In genomic region chr16:83912152-83912948, GRCh38 we compare ENCODE assay signal across 23 cellular contexts. TPM values are rescaled to one million over a fixed set of nuclear protein-coding genes. Genes with fewer than 3 reads are reported as not detected.
DNase-seq lines count a peak whose midpoint lies in the region; ATAC-seq, FAIRE-seq and TF ChIP-seq lines count a peak whose summit lies in the region.
"Had no signal": no experiment of that assay in that cellular context is flagged by ENCODE, and none has a peak within 500 bp of the region (broad histone marks: within the 10 kb centered on the region; RNA-seq: fewer than 3 reads in every experiment).

No MANE protein-coding gene starts in this region.

- H3K4me1 ChIP-seq in SJCRH30: peaks cover 7% of the 10 kb centered on the region; the same call in 1 of the 2 replicates
- H3K4me1 ChIP-seq in gastroesophageal sphincter: peaks cover 0 to 21% (median 0%) of the 10 kb centered on the region in 3 donors
- no peaks in the 10 kb centered on the region for H3K4me1 ChIP-seq in HepG2 (ENCODE audit: insufficient read depth, low read length)
- no peaks in the 10 kb centered on the region for H3K4me1 ChIP-seq in effector memory CD4-positive, alpha-beta T cell (ENCODE audit: control insufficient read depth, insufficient read depth, low read length, poor library complexity, severe bottlenecking)
- H3K4me1 ChIP-seq: suprapubic skin had no signal

- intact Hi-C loops in HepG2 (cut with micrococcal nuclease; ENCODE audit: unreplicated experiment): no loop called here

- FAIRE-seq in HepG2 (lab: Jason Lieb, UNC): no peak

- no peaks in the 10 kb centered on the region for H3K27me3 Mint-ChIP-seq in type B pancreatic cell
- H3K27me3 Mint-ChIP-seq: CD4-positive, alpha-beta T cell had no signal

- H3K4me3 Mint-ChIP-seq in type B pancreatic cell: no peak overlapping the region
- H3K4me3 Mint-ChIP-seq: CD4-positive, alpha-beta T cell; immature natural killer cell had no signal

- no TSS peak for BruUV-seq in HepG2 (replicated peaks; lab: Mats Ljungman, UMichigan)

- H3K79me2 ChIP-seq in HepG2 (ENCODE audit: insufficient read depth, low read length): no peaks in the 10 kb centered on the region

- H2AFZ ChIP-seq in HepG2 (ENCODE audit: low read length): no peak overlapping the region

- 88% methylated on average over 5 of the region's 20 CpGs; no CpG with 5 or more reads in 1 of the 2 donors for WGBS in gastroesophageal sphincter (ENCODE audit: low coverage in 1 of 2), 2 donors
- 95% methylated on average over 20 of the region's 20 CpGs for WGBS in HepG2 (ENCODE audit: low lambda C conversion rate)

- peak overlapping the region; percentile 46 for H3K27ac ChIP-seq in SJCRH30
- H3K27ac ChIP-seq in gastroesophageal sphincter: peak overlapping the region in 3 of 4 donors; percentile 72 to 78 (median 77)
- no peak overlapping the region for H3K27ac ChIP-seq in HepG2 (ENCODE audit: extremely low read length, insufficient read depth, low read length)
- H3K27ac ChIP-seq in effector memory CD4-positive, alpha-beta T cell (ENCODE audit: insufficient read depth, low read length, poor library complexity, severe bottlenecking): no peak overlapping the region
- H3K27ac ChIP-seq: cardiac muscle cell, dorsolateral prefrontal cortex, KMS-11, suprapubic skin had no signal

- peaks cover 14% of the 10 kb centered on the region for H3K4me1 Mint-ChIP-seq in type B pancreatic cell (ENCODE audit: unreplicated experiment)

- peak overlapping the region; percentile 84 for H3K27ac Mint-ChIP-seq in type B pancreatic cell
- H3K27ac Mint-ChIP-seq: CD4-positive, alpha-beta T cell; immature natural killer cell had no signal

- ATAC-seq in gastroesophageal sphincter: no peak
- ATAC-seq in HepG2: no peak
- no peak for ATAC-seq in HG03520 (IDR thresholded peaks at IDR 0.05; ENCODE audit: unreplicated experiment)
- ATAC-seq: HCT116 had no signal

- no peak for DNase-seq in SJCRH30
- DNase-seq in HepG2 (ENCODE audit: low spot score): no peak
- DNase-seq in type B pancreatic cell (ENCODE audit: extremely low spot score, unreplicated experiment): no peak
- DNase-seq in HuH-7.5 (ENCODE audit: low spot score): no peak
- no peak for DNase-seq in effector memory CD4-positive, alpha-beta T cell
- DNase-seq: activated CD4-positive, alpha-beta T cell treated with anti-CD3 and anti-CD28 coated beads for 48 hours; activated CD8-positive, alpha-beta memory T cell treated with anti-CD3 and anti-CD28 coated beads, Interleukin-2, amount 50 U/mL, for 4 hours; activated effector memory CD4-positive, alpha-beta T cell treated with anti-CD3 and anti-CD28 coated beads, Interleukin-2, amount 50 U/mL, for 16 hours; CD4-positive, alpha-beta T cell; dorsolateral prefrontal cortex; immature natural killer cell; NCI-H1092; NCI-H2081; NCI-H446 treated with DMSO at 0.1 percent for 48 hours; RPMI8226; stimulated activated CD4-positive, alpha-beta T cell treated with anti-CD3 and anti-CD28 coated beads, Interleukin-15, amount 100 ng/mL, for 24 hours had no signal

- H3K9me3 ChIP-seq in SJCRH30 (replicated peaks) (no peaks in the 10 kb centered on the region), gastroesophageal sphincter (no peaks in the 10 kb centered on the region), HepG2 (ENCODE audit: low read length) (no peaks in the 10 kb centered on the region)
- H3K9me3 ChIP-seq in effector memory CD4-positive, alpha-beta T cell (ENCODE audit: control insufficient read depth, low read length): no peaks in the 10 kb centered on the region
- H3K9me3 ChIP-seq: suprapubic skin had no signal

- no peak for TF ChIP-seq EP300 in gastroesophageal sphincter (IDR thresholded peaks at IDR 0.05)
- no peak for TF ChIP-seq EP300 in HepG2 (IDR thresholded peaks at IDR 0.05; ENCODE audit: low read depth in 2 of 2, low read length in 2 of 2)
- TF ChIP-seq EP300 in HepG2 (CRISPR knock-in tag; IDR thresholded peaks at IDR 0.05; ENCODE audit: borderline replicate concordance): no peak

- H3K27me3 ChIP-seq in SJCRH30 (no peaks in the 10 kb centered on the region), gastroesophageal sphincter (no peaks in the 10 kb centered on the region), HepG2 (ENCODE audit: control insufficient read depth in 1 of 2, insufficient read depth in 2 of 2, low read length in 2 of 2) (no peaks in the 10 kb centered on the region)
- no peaks in the 10 kb centered on the region for H3K27me3 ChIP-seq in effector memory CD4-positive, alpha-beta T cell (replicated peaks; ENCODE audit: control insufficient read depth, insufficient read depth, low read length, poor library complexity, severe bottlenecking)
- H3K27me3 ChIP-seq: cardiac muscle cell, dorsolateral prefrontal cortex, suprapubic skin had no signal

- POLR2A ChIA-PET in HepG2 (lab: Yijun Ruan, JAX): no interaction called here

- H3K36me3 Mint-ChIP-seq in type B pancreatic cell: peaks cover 39% of the 10 kb centered on the region

- TF ChIP-seq CTCF in gastroesophageal sphincter (IDR thresholded peaks at IDR 0.05): no peak
- TF ChIP-seq CTCF in HepG2 (CRISPR knock-in tag; IDR thresholded peaks at IDR 0.05): no peak
- no peak for TF ChIP-seq CTCF in type B pancreatic cell (conservative IDR thresholded peaks at IDR 0.05)

- TF ChIP-seq POLR2A in gastroesophageal sphincter (IDR thresholded peaks at IDR 0.05) (no peak), HepG2 (IDR thresholded peaks at IDR 0.05; ENCODE audit: insufficient read depth in 1 of 2, low read depth in 2 of 2, low read length in 2 of 2) (no peak)

- no peaks in the 10 kb centered on the region for H3K9me3 Mint-ChIP-seq in type B pancreatic cell
- H3K9me3 Mint-ChIP-seq: CD4-positive, alpha-beta T cell; immature natural killer cell had no signal

- CTCF ChIA-PET in HepG2 (lab: Yijun Ruan, JAX; ENCODE audit: low intra/inter-chr PET ratio, low total read pairs): no interaction called here

- H3K9ac ChIP-seq in HepG2 (ENCODE audit: insufficient read depth, low read depth, low read length): no peak overlapping the region
- H3K9ac ChIP-seq: KMS-11 had no signal

- H3K36me3 ChIP-seq in SJCRH30 (no peaks in the 10 kb centered on the region), gastroesophageal sphincter (peaks cover 0 to 97% of the 10 kb centered on the region in 2 donors), HepG2 (replicated peaks in 1 of 2; ENCODE audit: control insufficient read depth in 1 of 2, insufficient read depth in 2 of 2, low read length in 2 of 2) (peaks cover 18 to 32% of the 10 kb centered on the region in 2 experiments)
- peaks cover 56% of the 10 kb centered on the region for H3K36me3 ChIP-seq in effector memory CD4-positive, alpha-beta T cell (ENCODE audit: control insufficient read depth, insufficient read depth, low read length)

- no peak overlapping the region for H3K4me3 ChIP-seq in SJCRH30
- no peak overlapping the region for H3K4me3 ChIP-seq in gastroesophageal sphincter
- no peak overlapping the region for H3K4me3 ChIP-seq in HepG2 (replicated peaks in 1 of 3; ENCODE audit: insufficient read depth in 1 of 3, low read depth in 2 of 3, low read length in 3 of 3)
- no peak overlapping the region for H3K4me3 ChIP-seq in effector memory CD4-positive, alpha-beta T cell (ENCODE audit: insufficient read depth, low read depth, low read length, poor library complexity, severe bottlenecking)
- H3K4me3 ChIP-seq: cardiac muscle cell, dorsolateral prefrontal cortex, suprapubic skin had no signal

- H3K4me2 ChIP-seq in HepG2 (ENCODE audit: low read depth, low read length): no peak overlapping the region
- H3K4me2 ChIP-seq: KMS-11 had no signal

- TF ChIP-seq RAD21 in HepG2 (CRISPR knock-in tag; IDR thresholded peaks at IDR 0.05): no peak

- in situ Hi-C loops in HepG2 (cut with HindIII; ENCODE audit: extremely low pct_ligation_motif_present, low pct_unique_long_range_greater_than_20kb): no loop called here

- H4K20me1 ChIP-seq in HepG2 (ENCODE audit: insufficient read depth, low read length): no peaks in the 10 kb centered on the region; the same call in 1 of the 2 replicates

RNA-seq across cellular contexts. Expression of gene MLYCD, which starts 13.4 kb away (rescaled TPM):
- 1.1 and 1.2 TPM in 2 replicates for total RNA-seq in SJCRH30 (2014; rRNA removed; shearing (Covaris generic))
- total RNA-seq in gastroesophageal sphincter (10 to 100 TPM in 3 of 4 donors, 1 to 10 TPM in 1; 9.9 to 17.6 (median 12.2) TPM), HepG2 (2016; rRNA removed; fragmentation: Illumina TruSeq; extraction: Trizol) (2.8 and 4.0 TPM in 2 replicates), type B pancreatic cell (ENCODE audit: low replicate concordance) (6.4 and 7.1 TPM in 2 replicates)
- total RNA-seq in HepG2 (2016; cell fraction: cytosol; rRNA removed; fragmentation: Illumina TruSeq; extraction: Trizol; ENCODE audit: low read depth): 0.79 and 0.91 TPM in 2 replicates
- total RNA-seq in HepG2 (2016; cell fraction: insoluble cytoplasmic fraction; rRNA removed; fragmentation: Illumina TruSeq; extraction: Trizol): 2.6 and 3.4 TPM in 2 replicates
- 1.7 and 1.9 TPM in 2 replicates for total RNA-seq in HepG2 (2016; cell fraction: membrane; rRNA removed; fragmentation: Illumina TruSeq; extraction: Trizol)
- total RNA-seq in HepG2 (2016; cell fraction: nucleus; rRNA removed; fragmentation: Illumina TruSeq; extraction: Trizol): 3.8 and 4.8 TPM in 2 replicates
- polyA plus RNA-seq in HepG2 (2011; rRNA removed): 1.8 and 2.0 TPM in 2 replicates
- polyA plus RNA-seq in HepG2 (2011; cell fraction: cytosol; rRNA removed): 1.4 and 1.5 TPM in 2 replicates
- 5.0 and 5.9 TPM in 2 replicates for polyA plus RNA-seq in HepG2 (2011; cell fraction: nucleus; rRNA removed)
- polyA plus RNA-seq in HepG2 (2012): 1.5 and 2.0 TPM in 2 replicates
- polyA plus RNA-seq in HepG2 (2016; cell fraction: cytosol; fragmentation: Illumina TruSeq; extraction: Trizol; ENCODE audit: low read depth): 0.28 and 0.36 TPM in 2 replicates
- 3.1 and 3.6 TPM in 2 replicates for polyA plus RNA-seq in HepG2 (2016; cell fraction: insoluble cytoplasmic fraction; fragmentation: Illumina TruSeq; extraction: Trizol; ENCODE audit: low read depth)
- 0.69 and 0.76 TPM in 2 replicates for polyA plus RNA-seq in HepG2 (2016; cell fraction: membrane; fragmentation: Illumina TruSeq; extraction: Trizol; ENCODE audit: low read depth)
- 4.2 and 4.4 TPM in 2 replicates for polyA plus RNA-seq in HepG2 (2016; cell fraction: nucleus; fragmentation: Illumina TruSeq; extraction: Trizol; ENCODE audit: insufficient read depth, low read depth)
- polyA minus RNA-seq in HepG2 (2011; rRNA and poly(A)+ RNA removed; ENCODE audit: low replicate concordance): 1.8 and 5.1 TPM in 2 replicates
- 0.79 and 1.4 TPM in 2 replicates for polyA minus RNA-seq in HepG2 (2011; cell fraction: cytosol; rRNA and poly(A)+ RNA removed)
- 8.5 and 8.8 TPM in 2 replicates for polyA minus RNA-seq in HepG2 (2011; cell fraction: nucleus; rRNA and poly(A)+ RNA removed)

RNA-seq across cellular contexts. Expression of gene OSGIN1, which starts 40.7 kb away (rescaled TPM):
- total RNA-seq in SJCRH30 (2014; rRNA removed; shearing (Covaris generic)): 1.7 and 2.1 TPM in 2 replicates
- total RNA-seq in gastroesophageal sphincter (10 to 100 TPM in 2 of 4 donors, 1 to 10 TPM in 2; 7.9 to 12.5 (median 9.4) TPM), HepG2 (2016; rRNA removed; fragmentation: Illumina TruSeq; extraction: Trizol) (18.1 and 27.1 TPM in 2 replicates), type B pancreatic cell (ENCODE audit: low replicate concordance) (4.0 and 15.5 TPM in 2 replicates)
- 11.4 and 11.5 TPM in 2 replicates for total RNA-seq in HepG2 (2016; cell fraction: cytosol; rRNA removed; fragmentation: Illumina TruSeq; extraction: Trizol; ENCODE audit: low read depth)
- total RNA-seq in HepG2 (2016; cell fraction: insoluble cytoplasmic fraction; rRNA removed; fragmentation: Illumina TruSeq; extraction: Trizol): 18.2 and 24.7 TPM in 2 replicates
- 21.9 and 22.1 TPM in 2 replicates for total RNA-seq in HepG2 (2016; cell fraction: membrane; rRNA removed; fragmentation: Illumina TruSeq; extraction: Trizol)
- 32.7 and 36.4 TPM in 2 replicates for total RNA-seq in HepG2 (2016; cell fraction: nucleus; rRNA removed; fragmentation: Illumina TruSeq; extraction: Trizol)
- 20.5 and 26.5 TPM in 2 replicates for polyA plus RNA-seq in HepG2 (2011; rRNA removed)
- polyA plus RNA-seq in HepG2 (2011; cell fraction: cytosol; rRNA removed): 14.6 and 23.2 TPM in 2 replicates
- 50.0 and 59.1 TPM in 2 replicates for polyA plus RNA-seq in HepG2 (2011; cell fraction: nucleus; rRNA removed)
- polyA plus RNA-seq in HepG2 (2012): 20.8 and 24.1 TPM in 2 replicates
- 5.0 and 5.2 TPM in 2 replicates for polyA plus RNA-seq in HepG2 (2016; cell fraction: cytosol; fragmentation: Illumina TruSeq; extraction: Trizol; ENCODE audit: low read depth)
- polyA plus RNA-seq in HepG2 (2016; cell fraction: insoluble cytoplasmic fraction; fragmentation: Illumina TruSeq; extraction: Trizol; ENCODE audit: low read depth): 24.2 and 30.6 TPM in 2 replicates
- 6.9 and 8.0 TPM in 2 replicates for polyA plus RNA-seq in HepG2 (2016; cell fraction: membrane; fragmentation: Illumina TruSeq; extraction: Trizol; ENCODE audit: low read depth)
- 47.7 and 49.4 TPM in 2 replicates for polyA plus RNA-seq in HepG2 (2016; cell fraction: nucleus; fragmentation: Illumina TruSeq; extraction: Trizol; ENCODE audit: insufficient read depth, low read depth)
- 5.0 and 29.3 TPM in 2 replicates for polyA minus RNA-seq in HepG2 (2011; rRNA and poly(A)+ RNA removed; ENCODE audit: low replicate concordance)
- 11.4 and 16.2 TPM in 2 replicates for polyA minus RNA-seq in HepG2 (2011; cell fraction: cytosol; rRNA and poly(A)+ RNA removed)
- 49.3 and 51.1 TPM in 2 replicates for polyA minus RNA-seq in HepG2 (2011; cell fraction: nucleus; rRNA and poly(A)+ RNA removed)

RNA-seq across cellular contexts. Expression of gene NECAB2, which starts 55.7 kb away (rescaled TPM):
- total RNA-seq in SJCRH30 (2014; rRNA removed; shearing (Covaris generic)): 0.08 and 0.10 TPM in 2 replicates
- total RNA-seq in gastroesophageal sphincter (1 to 10 TPM in 1 of 4 donors, not detected in 3; 1.1 TPM), HepG2 (2016; rRNA removed; fragmentation: Illumina TruSeq; extraction: Trizol) (0.49 TPM in 1 of 2 replicates, not detected in the other), type B pancreatic cell (ENCODE audit: low replicate concordance) (1.5 and 6.5 TPM in 2 replicates)
- not detected in 2 replicates for total RNA-seq in HepG2 (2016; cell fraction: cytosol; rRNA removed; fragmentation: Illumina TruSeq; extraction: Trizol; ENCODE audit: low read depth)
- total RNA-seq in HepG2 (2016; cell fraction: insoluble cytoplasmic fraction; rRNA removed; fragmentation: Illumina TruSeq; extraction: Trizol): not detected in 2 replicates
- total RNA-seq in HepG2 (2016; cell fraction: membrane; rRNA removed; fragmentation: Illumina TruSeq; extraction: Trizol): not detected in 2 replicates
- total RNA-seq in HepG2 (2016; cell fraction: nucleus; rRNA removed; fragmentation: Illumina TruSeq; extraction: Trizol): not detected in 2 replicates
- polyA plus RNA-seq in HepG2 (2011; rRNA removed): 0.21 TPM in 1 of 2 replicates, not detected in the other
- polyA plus RNA-seq in HepG2 (2011; cell fraction: cytosol; rRNA removed): 0.05 TPM in 1 of 2 replicates, not detected in the other
- 0.77 and 1.2 TPM in 2 replicates for polyA plus RNA-seq in HepG2 (2011; cell fraction: nucleus; rRNA removed)
- polyA plus RNA-seq in HepG2 (2012): not detected in 2 replicates
- polyA plus RNA-seq in HepG2 (2016; cell fraction: cytosol; fragmentation: Illumina TruSeq; extraction: Trizol; ENCODE audit: low read depth): not detected in 2 replicates
- not detected in 2 replicates for polyA plus RNA-seq in HepG2 (2016; cell fraction: insoluble cytoplasmic fraction; fragmentation: Illumina TruSeq; extraction: Trizol; ENCODE audit: low read depth)
- not detected in 2 replicates for polyA plus RNA-seq in HepG2 (2016; cell fraction: membrane; fragmentation: Illumina TruSeq; extraction: Trizol; ENCODE audit: low read depth)
- polyA plus RNA-seq in HepG2 (2016; cell fraction: nucleus; fragmentation: Illumina TruSeq; extraction: Trizol; ENCODE audit: insufficient read depth, low read depth): not detected in 2 replicates
- polyA minus RNA-seq in HepG2 (2011; rRNA and poly(A)+ RNA removed; ENCODE audit: low replicate concordance): 0.21 TPM in 1 of 2 replicates, not detected in the other
- polyA minus RNA-seq in HepG2 (2011; cell fraction: cytosol; rRNA and poly(A)+ RNA removed): not detected in 2 replicates
- polyA minus RNA-seq in HepG2 (2011; cell fraction: nucleus; rRNA and poly(A)+ RNA removed): 0.62 TPM in 1 of 2 replicates, not detected in the other
- total RNA-seq: CD4-positive, alpha-beta T cell; suprapubic skin had no signal
- polyA plus RNA-seq: esophagus, immature natural killer cell had no signal

Comparison
In these comparisons a context has a peak if more than half of its experiments do, and no peak if none do; other contexts are left out.
1. H3K27ac ChIP-seq: peak in SJCRH30 (single experiment) and gastroesophageal sphincter (3 of 4); none in HepG2 (single experiment) and effector memory CD4-positive, alpha-beta T cell (single experiment).